In genomic region chr2:172090947-172091625, GRCh38 we compare ENCODE assay signal across 33 cellular contexts. TPM values are rescaled to one million over a fixed set of nuclear protein-coding genes. Genes with fewer than 3 reads are reported as not detected.
DNase-seq lines count a peak whose midpoint lies in the region; ATAC-seq, FAIRE-seq and TF ChIP-seq lines count a peak whose summit lies in the region.
"Had no signal": no experiment of that assay in that cellular context is flagged by ENCODE, and none has a peak within 500 bp of the region (broad histone marks: within the 10 kb centered on the region; RNA-seq: fewer than 3 reads in every experiment).

No MANE protein-coding gene starts in this region.

- intact Hi-C loops in A673 (cut with micrococcal nuclease; ENCODE audit: unreplicated experiment), result loop anchor here (5.0 kb wide), 2 partner anchors 54 to 89 kb away; no protein-coding TSS in a partner anchor
- intact Hi-C loops in GM12878 (cut with micrococcal nuclease; ENCODE audit: unreplicated experiment), result no loop called here

- H3K27ac ChIP-seq in A673 (ENCODE audit: low read depth, low read length, poor library complexity, severe bottlenecking) (peak overlapping the region; percentile 66), GM12878 (ENCODE audit: control insufficient read depth, insufficient read depth) (no peak overlapping the region), mesendoderm (ENCODE audit: low read depth, low read length) (no peak overlapping the region)
- H3K27ac ChIP-seq: C4-2B, colonic mucosa, HL-60, lower lobe of right lung, PC-9, upper lobe of right lung had no signal

- CTCF ChIA-PET in A673 (lab: Charles Lee), result no interaction called here
- CTCF ChIA-PET in GM12878 (lab: Yijun Ruan, JAX), result interaction anchor here (0.6 to 1.2 kb wide), 2 partner anchors 12 to 22 kb away, joined by 3 to 4 read pairs; partner anchors contain the start of gene DLX2

- H3K9ac ChIP-seq in GM12878 (ENCODE audit: control insufficient read depth, insufficient read depth, low read length) (no peak overlapping the region), mesendoderm (ENCODE audit: low read length) (no peak overlapping the region)

- no peaks in the 10 kb centered on the region for H3K9me3 ChIP-seq in A673 (ENCODE audit: low read depth, low read length, poor library complexity, severe bottlenecking)
- no peaks in the 10 kb centered on the region; the same call in 2 of the 3 replicates for H3K9me3 ChIP-seq in GM12878 (replicated peaks; ENCODE audit: control insufficient read depth, insufficient read depth, low read length)
- H3K9me3 ChIP-seq: colonic mucosa, lower lobe of right lung, upper lobe of right lung had no signal

- no peak overlapping the region for H3K18ac ChIP-seq in mesendoderm (ENCODE audit: low read length)

- H2BK120ac ChIP-seq in mesendoderm (ENCODE audit: low read depth, low read length), result no peak overlapping the region

- SMC1A ChIA-PET in GM12878 (lab: Charles Lee; ENCODE audit: uncharacterized antibody, unreplicated experiment), result interaction anchor here (1.2 kb wide), 1 partner anchor 39 kb away, joined by 4 read pairs; no protein-coding TSS in a partner anchor

- TF ChIP-seq EP300 in GM12878 (IDR thresholded peaks at IDR 0.05; ENCODE audit: borderline replicate concordance in 1 of 2, control insufficient read depth in 1 of 2, low read depth in 2 of 2, low read length in 2 of 2), result no peak

- no peak overlapping the region for H3K27ac Mint-ChIP-seq in activated naive CD4-positive, alpha-beta T cell treated with anti-CD3 and anti-CD28 coated beads, Interleukin-2, amount 50 U/mL, for 72 hours
- H3K27ac Mint-ChIP-seq: stimulated activated memory B cell treated with anti-CD40 and anti-IgM and Interleukin-4, amounts not matched to agents 10 μg/mL and 1 μg/mL and 100 μg/mL, for 72 hours had no signal

- peaks cover 7% of the 10 kb centered on the region for H3K36me3 ChIP-seq in A673 (ENCODE audit: insufficient read depth, low read length, poor library complexity, severe bottlenecking)
- H3K36me3 ChIP-seq in GM12878 (ENCODE audit: control insufficient read depth in 2 of 2, insufficient read depth in 2 of 2, low read length in 1 of 2), result no peaks in the 10 kb centered on the region
- H3K36me3 ChIP-seq in mesendoderm (ENCODE audit: control insufficient read depth, insufficient read depth, low read length), result no peaks in the 10 kb centered on the region
- H3K36me3 ChIP-seq: colonic mucosa, lower lobe of right lung, upper lobe of right lung had no signal

- H2BK15ac ChIP-seq in mesendoderm (replicated peaks; ENCODE audit: low read depth), result no peak overlapping the region

- H4K8ac ChIP-seq in mesendoderm (ENCODE audit: low read depth, low read length), result no peak overlapping the region

- BruUV-seq in A673 (replicated peaks; lab: Mats Ljungman, UMichigan) (no TSS peak), GM12878 (replicated peaks; lab: Mats Ljungman, UMichigan) (no TSS peak)

- H3K4me3 ChIP-seq in A673 (ENCODE audit: low read depth, low read length, poor library complexity, severe bottlenecking) (no peak overlapping the region), GM12878 (no peak overlapping the region), mesendoderm (ENCODE audit: low read length) (no peak overlapping the region)
- H3K4me3 ChIP-seq: colonic mucosa, lower lobe of right lung, PC-9, upper lobe of right lung had no signal

- no peak for FAIRE-seq in GM12878 (lab: Jason Lieb, UNC)
- FAIRE-seq: bronchial epithelial cell had no signal

- H3K23ac ChIP-seq in mesendoderm (ENCODE audit: low read length), result no peak overlapping the region

- no peak overlapping the region for H2AK5ac ChIP-seq in mesendoderm (ENCODE audit: low read length)

- peaks cover 10 to 58% of the 10 kb centered on the region in 2 donors for H3K36me3 Mint-ChIP-seq in activated naive CD4-positive, alpha-beta T cell treated with anti-CD3 and anti-CD28 coated beads, Interleukin-2, amount 50 U/mL, for 72 hours
- H3K36me3 Mint-ChIP-seq: natural killer cell; stimulated activated memory B cell treated with anti-CD40 and anti-IgM and Interleukin-4, amounts not matched to agents 10 μg/mL and 1 μg/mL and 100 μg/mL, for 72 hours had no signal

- in situ Hi-C loops in GM12878 (cut with MboI), result no loop called here

- DNase-seq in A673 (ENCODE audit: low spot score) (no peak), GM10266 (ENCODE audit: extremely low spot score) (peak; percentile 24), GM12878 (ENCODE audit: low read depth, low spot score) (no peak), mesendoderm (peak; percentile 26), Ammon's horn (ENCODE audit: low spot score) (no peak), NCI-H2196 (lab: John Stamatoyannopoulos, UW; ENCODE audit: unreplicated experiment) (no peak), D341Med (ENCODE audit: low spot score) (no peak)
- DNase-seq in activated naive CD4-positive, alpha-beta T cell treated with anti-CD3 and anti-CD28 coated beads, Interleukin-2, amount 50 U/mL, for 72 hours (ENCODE audit: low spot score in 2 of 2), result no peak
- DNase-seq: activated naive CD4-positive, alpha-beta T cell treated with anti-CD3 and anti-CD28 coated beads, Interleukin-2, amount 50 U/mL, for 16 hours; amygdala; colonic mucosa; DMS79 treated with DMSO at 0.1 percent for 48 hours; effector CD8-positive, alpha-beta T cell; natural killer cell; NCI-H1048; NCI-H187; NCI-H2171; NCI-H510A treated with DMSO at 0.1 percent for 48 hours; PC-9; Right ventricle myocardium superior; stimulated activated CD4-positive, alpha-beta T cell treated with anti-CD3 and anti-CD28 coated beads, Interleukin-12 subunit alpha, Interleukin-12 subunit beta, amount 100 ng/mL, for 4 hours; stimulated activated CD4-positive, alpha-beta T cell treated with anti-CD3 and anti-CD28 coated beads, Interleukin-4, amount 100 ng/mL, for 24 hours; substantia nigra; T-helper 9 cell; upper lobe of right lung had no signal

- no peak for TF ChIP-seq CTCF in A673 (conservative IDR thresholded peaks at IDR 0.05; ENCODE audit: low read depth, low read length)
- TF ChIP-seq CTCF in GM10266 (IDR thresholded peaks at IDR 0.05; ENCODE audit: control insufficient read depth, insufficient read depth, low read depth, missing control alignments), result no peak
- no peak for TF ChIP-seq CTCF in GM12878 (IDR thresholded peaks at IDR 0.05 in 2 of 3, conservative IDR thresholded peaks at IDR 0.05 in 1 of 3; ENCODE audit: control insufficient read depth in 2 of 3, extremely low read depth in 1 of 3, insufficient read depth in 1 of 3, low read depth in 3 of 3, low read length in 3 of 3)

- H3K4me1 ChIP-seq in A673 (ENCODE audit: insufficient read depth, low read length, poor library complexity, severe bottlenecking), result peaks cover 41% of the 10 kb centered on the region
- peaks cover 7% of the 10 kb centered on the region for H3K4me1 ChIP-seq in GM12878 (ENCODE audit: control insufficient read depth, insufficient read depth, low read length)
- H3K4me1 ChIP-seq in mesendoderm (ENCODE audit: control insufficient read depth, low read depth, low read length), result peaks cover under 1% of the 10 kb centered on the region

- no peak for ATAC-seq in GM12878
- ATAC-seq in activated naive CD4-positive, alpha-beta T cell treated with anti-CD3 and anti-CD28 coated beads, Interleukin-2, amount 50 U/mL, for 72 hours, result no peak
- ATAC-seq: lower lobe of right lung; natural killer cell; sciatic nerve; stimulated activated memory B cell treated with anti-CD40 and anti-IgM and Interleukin-4, amounts not matched to agents 10 μg/mL and 1 μg/mL and 100 μg/mL, for 72 hours; upper lobe of right lung had no signal

- H3K79me2 ChIP-seq in GM12878 (ENCODE audit: control insufficient read depth, insufficient read depth, low read length) (no peaks in the 10 kb centered on the region), mesendoderm (ENCODE audit: control insufficient read depth, insufficient read depth, low read length) (no peaks in the 10 kb centered on the region)

- H4K20me1 ChIP-seq in GM12878 (ENCODE audit: control insufficient read depth, insufficient read depth), result peaks cover 6% of the 10 kb centered on the region; the same call in 1 of the 2 replicates

- 21% methylated on average over 15 of the region's 15 CpGs for WGBS in GM12878 (ENCODE audit: insufficient coverage, insufficient replicate concordance, low lambda C conversion rate, missing lambda C conversion rate)
- WGBS in mesendoderm (ENCODE audit: extremely low coverage, insufficient coverage, low lambda C conversion rate), result no CpG with 5 or more reads among the region's 15 CpGs

- no peak overlapping the region for H3K4me2 ChIP-seq in GM12878 (ENCODE audit: control insufficient read depth, insufficient read depth)
- no peak overlapping the region for H3K4me2 ChIP-seq in mesendoderm (ENCODE audit: low read length)
- H3K4me2 ChIP-seq: PC-9 had no signal

- H2AFZ ChIP-seq in GM12878 (ENCODE audit: control insufficient read depth, low read depth, low read length), result no peak overlapping the region
- H2AFZ ChIP-seq: PC-9 had no signal

- no peak overlapping the region for H2BK5ac ChIP-seq in mesendoderm (ENCODE audit: low read length)

- no peaks in the 10 kb centered on the region for H3K9me3 Mint-ChIP-seq in activated naive CD4-positive, alpha-beta T cell treated with anti-CD3 and anti-CD28 coated beads, Interleukin-2, amount 50 U/mL, for 72 hours
- H3K9me3 Mint-ChIP-seq: activated CD4-positive, alpha-beta T cell treated with anti-CD3 and anti-CD28 coated beads, Interleukin-2, amount 10 ng/mL, durations not matched to agents 7 days and 5 days; natural killer cell had no signal

- H3K27me3 ChIP-seq in A673 (replicated peaks; ENCODE audit: insufficient read depth, low read depth, low read length, poor library complexity) (no peaks in the 10 kb centered on the region), GM12878 (replicated peaks in 1 of 2; ENCODE audit: control insufficient read depth in 2 of 2, insufficient read depth in 2 of 2, low read length in 1 of 2) (peaks cover 34 to 57% of the 10 kb centered on the region in 2 experiments), mesendoderm (ENCODE audit: insufficient read depth, low read length, poor library complexity) (peaks cover 72% of the 10 kb centered on the region)

- no peak overlapping the region for H3K56ac ChIP-seq in mesendoderm (ENCODE audit: low read length)

- no peaks in the 10 kb centered on the region for H3K79me1 ChIP-seq in mesendoderm (ENCODE audit: low read length)

- no peak for TF ChIP-seq POLR2A in GM12878 (IDR thresholded peaks at IDR 0.05; ENCODE audit: low read depth, low read length)

- no peak overlapping the region for H4K5ac ChIP-seq in mesendoderm (ENCODE audit: low read length)

- RAD21 ChIA-PET in GM12878 (lab: Charles Lee; ENCODE audit: unreplicated experiment), result interaction anchor here (0.6 kb wide), 1 partner anchor 23 kb away, joined by 3 read pairs; no protein-coding TSS in a partner anchor

- no peak overlapping the region for H3K4ac ChIP-seq in mesendoderm (ENCODE audit: low read depth, low read length)

- TF ChIP-seq RAD21 in GM12878 (IDR thresholded peaks at IDR 0.05; ENCODE audit: insufficient read depth, low read depth, low read length), result no peak

- POLR2A ChIA-PET in A673 (lab: Charles Lee; ENCODE audit: low non-redundant PET), result interaction anchor here (0.7 kb wide), 1 partner anchor 53 kb away, joined by 6 read pairs; no protein-coding TSS in a partner anchor
- POLR2A ChIA-PET in GM12878 (lab: Charles Lee), result no interaction called here

RNA-seq across cellular contexts. Expression of gene DLX1, which starts 5.8 kb away (rescaled TPM):
- total RNA-seq in A673 (2021) (28.9 and 33.2 TPM in 2 replicates), GM12878 (2014; rRNA removed) (not detected in 2 replicates), GM12878 (2014; rRNA removed; fragmentation: Illumina TruSeq; extraction: Trizol) (not detected in 2 replicates), GM12878 (2021) (not detected in 2 replicates)
- not detected in 2 replicates for total RNA-seq in GM12878 (2013; cell fraction: nucleolus; rRNA removed)
- polyA plus RNA-seq in GM12878 (2011; ENCODE audit: low read depth), result not detected
- polyA plus RNA-seq in GM12878 (2011; rRNA removed) (not detected in 2 replicates), GM12878 (2014; fragmentation: Illumina TruSeq; extraction: Trizol) (0.06 TPM in 1 of 2 replicates, not detected in the other), GM12878 (2014; fragmentation: Nextera tagmentation; extraction: Ambion mirVana) (not detected), GM12878 (2014; rRNA removed) (not detected in 2 replicates), GM12878 (2016; fragmentation: Nextera tagmentation; extraction: Ambion mirVana) (not detected)
- not detected in 2 replicates for polyA plus RNA-seq in GM12878 (2011; cell fraction: cytosol; rRNA removed)
- 0.18 TPM in 1 of 2 replicates, not detected in the other for polyA plus RNA-seq in GM12878 (2011; cell fraction: nucleus; rRNA removed)
- 0.08 and 0.24 TPM in 2 replicates for polyA plus RNA-seq in GM12878 (2012)
- not detected in 2 replicates for polyA minus RNA-seq in GM12878 (2011; rRNA and poly(A)+ RNA removed)
- not detected in 2 replicates for polyA minus RNA-seq in GM12878 (2011; cell fraction: cytosol; rRNA and poly(A)+ RNA removed)
- polyA minus RNA-seq in GM12878 (2011; cell fraction: nucleus; rRNA and poly(A)+ RNA removed), result not detected in 2 replicates
- 0.29 TPM for polyA plus RNA-seq in mesendoderm (2013, experiment 1 of 2)
- 0.28 TPM for polyA plus RNA-seq in mesendoderm (2013, experiment 2 of 2)
- not detected for total RNA-seq in activated naive CD4-positive, alpha-beta T cell treated with anti-CD3 and anti-CD28 coated beads, Interleukin-2, amount 50 U/mL, for 72 hours
- total RNA-seq: activated CD4-positive, alpha-beta T cell treated with anti-CD3 and anti-CD28 coated beads, Interleukin-2, amount 10 ng/mL, durations not matched to agents 7 days and 5 days; bronchial epithelial cell; lower lobe of right lung; mononuclear cell; natural killer cell; Right ventricle myocardium superior; upper lobe of right lung had no signal

RNA-seq across cellular contexts. Expression of gene DLX2, which starts 11.6 kb away (rescaled TPM):
- total RNA-seq in A673 (2021), result 18.3 and 20.4 TPM in 2 replicates
- total RNA-seq in GM12878 (2013; cell fraction: nucleolus; rRNA removed), result not detected in 2 replicates
- not detected in 2 replicates for total RNA-seq in GM12878 (2014; rRNA removed)
- total RNA-seq in GM12878 (2014; rRNA removed; fragmentation: Illumina TruSeq; extraction: Trizol), result not detected in 2 replicates
- not detected in 2 replicates for total RNA-seq in GM12878 (2021)
- polyA plus RNA-seq in GM12878 (2011; ENCODE audit: low read depth), result not detected
- not detected in 2 replicates for polyA plus RNA-seq in GM12878 (2011; rRNA removed)
- not detected in 2 replicates for polyA plus RNA-seq in GM12878 (2011; cell fraction: cytosol; rRNA removed)
- polyA plus RNA-seq in GM12878 (2011; cell fraction: nucleus; rRNA removed), result not detected in 2 replicates
- 0.08 and 0.10 TPM in 2 replicates for polyA plus RNA-seq in GM12878 (2012)
- 0.03 TPM in 1 of 2 replicates, not detected in the other for polyA plus RNA-seq in GM12878 (2014; fragmentation: Illumina TruSeq; extraction: Trizol)
- not detected for polyA plus RNA-seq in GM12878 (2014; fragmentation: Nextera tagmentation; extraction: Ambion mirVana)
- polyA plus RNA-seq in GM12878 (2014; rRNA removed), result not detected in 2 replicates
- not detected for polyA plus RNA-seq in GM12878 (2016; fragmentation: Nextera tagmentation; extraction: Ambion mirVana)
- not detected in 2 replicates for polyA minus RNA-seq in GM12878 (2011; rRNA and poly(A)+ RNA removed)
- polyA minus RNA-seq in GM12878 (2011; cell fraction: cytosol; rRNA and poly(A)+ RNA removed), result not detected in 2 replicates
- polyA minus RNA-seq in GM12878 (2011; cell fraction: nucleus; rRNA and poly(A)+ RNA removed), result not detected in 2 replicates
- 0.14 TPM for polyA plus RNA-seq in mesendoderm (2013, experiment 1 of 2)
- 0.10 TPM for polyA plus RNA-seq in mesendoderm (2013, experiment 2 of 2)
- not detected for total RNA-seq in activated naive CD4-positive, alpha-beta T cell treated with anti-CD3 and anti-CD28 coated beads, Interleukin-2, amount 50 U/mL, for 72 hours
- total RNA-seq: activated CD4-positive, alpha-beta T cell treated with anti-CD3 and anti-CD28 coated beads, Interleukin-2, amount 10 ng/mL, durations not matched to agents 7 days and 5 days; bronchial epithelial cell; colonic mucosa; lower lobe of right lung; mononuclear cell; Right ventricle myocardium superior; upper lobe of right lung had no signal

Comparison
In these comparisons a context has a peak if more than half of its experiments do, and no peak if none do; other contexts are left out.
1. DNase-seq: peak in GM10266 (single experiment) and mesendoderm (single experiment); none in A673 (single experiment), GM12878 (single experiment), Ammon's horn (single experiment), activated naive CD4-positive, alpha-beta T cell treated with anti-CD3 and anti-CD28 coated beads, Interleukin-2, amount 50 U/mL, for 72 hours (0 of 2), NCI-H2196 (single experiment) and D341Med (single experiment).
2. RNA of gene DLX1, which starts 5.8 kb away (total RNA-seq): 28.9 to 33.2 TPM in A673; not detected in GM12878 and not detected in activated naive CD4-positive, alpha-beta T cell treated with anti-CD3 and anti-CD28 coated beads, Interleukin-2, amount 50 U/mL, for 72 hours; every median in the first group is over 10 times any median in the second.
3. RNA of gene DLX2, which starts 11.6 kb away (total RNA-seq): 18.3 to 20.4 TPM in A673; not detected in GM12878 and not detected in activated naive CD4-positive, alpha-beta T cell treated with anti-CD3 and anti-CD28 coated beads, Interleukin-2, amount 50 U/mL, for 72 hours; every median in the first group is over 10 times any median in the second.